Comparison of ENCODE assay signal across 36 cellular contexts in genomic region chr6:7556394-7557106, GRCh38. TPM values are rescaled to one million over a fixed set of nuclear protein-coding genes. Genes with fewer than 3 reads are reported as not detected.
"Had no signal": no experiment of that assay in that cellular context is flagged by ENCODE, and none has a peak within 500 bp of the region (broad histone marks: within the 10 kb centered on the region; RNA-seq: fewer than 3 reads in every experiment).

No MANE protein-coding gene starts in this region.

- H3K9me3 Mint-ChIP-seq: activated B cell treated with CpG ODN at 0.5 μM for 24 hours; activated CD4-positive, alpha-beta memory T cell treated with anti-CD3 and anti-CD28 coated beads for 36 hours; activated naive CD4-positive, alpha-beta T cell treated with anti-CD3 and anti-CD28 coated beads for 36 hours; activated naive CD4-positive, alpha-beta T cell treated with anti-CD3 and anti-CD28 coated beads, Interleukin-2, amount 50 U/mL, for 72 hours; activated T-cell treated with anti-CD3 and anti-CD28 coated beads, Interleukin-2, amount 50 U/mL, for 4 hours; activated T-helper 1 cell treated with anti-CD3 and anti-CD28 coated beads, Interleukin-12 subunit alpha, Interleukin-12 subunit beta, Interleukin-2, Interleukin-4 antibody, amounts not matched to agents 30 ng/mL and 10 ng/mL and 1 ng/mL, durations not matched to agents 14 hours and 24 hours and 36 hours had no signal

- H3K4me1 ChIP-seq: adrenal gland had no signal

- H3K27me3 ChIP-seq: adrenal gland, body of pancreas, breast epithelium, Peyer's patch had no signal

- H3K27ac Mint-ChIP-seq: activated B cell treated with CpG ODN at 0.5 μM for 24 hours; activated CD4-positive, alpha-beta memory T cell treated with anti-CD3 and anti-CD28 coated beads for 36 hours; activated naive CD4-positive, alpha-beta T cell treated with anti-CD3 and anti-CD28 coated beads for 36 hours; activated naive CD4-positive, alpha-beta T cell treated with anti-CD3 and anti-CD28 coated beads, Interleukin-2, amount 50 U/mL, for 72 hours; activated T-helper 1 cell treated with anti-CD3 and anti-CD28 coated beads, Interleukin-12 subunit alpha, Interleukin-12 subunit beta, Interleukin-2, Interleukin-4 antibody, amounts not matched to agents 30 ng/mL and 10 ng/mL and 1 ng/mL, durations not matched to agents 14 hours and 24 hours and 36 hours had no signal

- H3K4me1 Mint-ChIP-seq: activated B cell treated with CpG ODN at 0.5 μM for 24 hours had no signal

- H3K36me3 ChIP-seq: adrenal gland, breast epithelium had no signal

- H3K9me3 ChIP-seq: adrenal gland, body of pancreas, breast epithelium, Peyer's patch had no signal

- H3K27ac ChIP-seq: adrenal gland, Peyer's patch had no signal

- ATAC-seq: activated naive CD4-positive, alpha-beta T cell treated with anti-CD3 and anti-CD28 coated beads, Interleukin-2, amount 50 U/mL, for 72 hours; activated T-cell treated with anti-CD3 and anti-CD28 coated beads, Interleukin-2, amount 50 U/mL, for 4 hours; body of pancreas; PC-3; Right ventricle myocardium inferior had no signal

- H3K4me3 Mint-ChIP-seq: activated B cell treated with CpG ODN at 0.5 μM for 24 hours; activated CD4-positive, alpha-beta memory T cell treated with anti-CD3 and anti-CD28 coated beads for 36 hours; activated naive CD4-positive, alpha-beta T cell treated with anti-CD3 and anti-CD28 coated beads for 36 hours; activated T-cell treated with anti-CD3 and anti-CD28 coated beads, Interleukin-2, amount 50 U/mL, for 4 hours; activated T-helper 1 cell treated with anti-CD3 and anti-CD28 coated beads, Interleukin-12 subunit alpha, Interleukin-12 subunit beta, Interleukin-2, Interleukin-4 antibody, amounts not matched to agents 30 ng/mL and 10 ng/mL and 1 ng/mL, durations not matched to agents 14 hours and 24 hours and 36 hours had no signal

- H3K4me3 ChIP-seq: adrenal gland, body of pancreas, breast epithelium, Peyer's patch had no signal

- H3K36me3 Mint-ChIP-seq: activated CD4-positive, alpha-beta memory T cell treated with anti-CD3 and anti-CD28 coated beads for 36 hours; activated naive CD4-positive, alpha-beta T cell treated with anti-CD3 and anti-CD28 coated beads, Interleukin-2, amount 50 U/mL, for 72 hours had no signal

- DNase-seq: activated B cell treated with CpG ODN at 0.5 μM for 24 hours; activated CD4-positive, alpha-beta memory T cell treated with anti-CD3 and anti-CD28 coated beads for 36 hours; activated CD4-positive, alpha-beta T cell treated with anti-CD3 and anti-CD28 coated beads for 4 hours; activated CD4-positive, alpha-beta T cell treated with anti-CD3 and anti-CD28 coated beads, Interleukin-2, amount 50 U/mL, for 1 hour; activated CD4-positive, CD25-positive, alpha-beta regulatory T cell treated with anti-CD3 and anti-CD28 coated beads, Interleukin-2, amount 50 U/mL, for 72 hours; activated CD8-positive, alpha-beta memory T cell treated with anti-CD3 and anti-CD28 coated beads, Interleukin-2, amount 50 U/mL, for 4 hours; activated gamma-delta T cell treated with Interleukin-2 at 50 U/mL for 16 hours; activated naive CD4-positive, alpha-beta T cell treated with anti-CD3 and anti-CD28 coated beads for 36 hours; activated T-cell treated with anti-CD3 and anti-CD28 coated beads for 4 hours; activated T-cell treated with anti-CD3 and anti-CD28 coated beads, Interleukin-2, amount 50 U/mL, for 4 hours; adrenal gland; body of pancreas; caudate nucleus; Karpas-422; KBM-7; MM.1S; MV-4-11; NCI-H1092; NCI-H1436 treated with DMSO at 0.1 percent for 48 hours; NCI-H1694 treated with DMSO at 0.1 percent for 48 hours; NCI-H2029; NCI-H510A; NCI-H526; NCI-H748 treated with DMSO at 0.1 percent for 48 hours; NK-92 treated with Interleukin-12 subunit alpha and Interleukin-12 subunit beta, amount 100 ng/mL, for 24 hours; PC-3; Peyer's patch; RPMI8226; SW 1271; T-helper 1 cell; T-helper 2 cell; T-helper 9 cell had no signal

RNA-seq across cellular contexts. Expression of gene DSP, which starts 15.1 kb away (rescaled TPM):
- total RNA-seq: activated T-helper 1 cell treated with anti-CD3 and anti-CD28 coated beads, Interleukin-12 subunit alpha, Interleukin-12 subunit beta, Interleukin-2, Interleukin-4 antibody, amounts not matched to agents 30 ng/mL and 10 ng/mL and 1 ng/mL, durations not matched to agents 14 hours and 24 hours and 36 hours had no signal
